8 cellular contexts compared by ENCODE assay signal in genomic region chr7:130490888-130491771, GRCh38. TPM values are rescaled to one million over a fixed set of nuclear protein-coding genes. Genes with fewer than 3 reads are reported as not detected.
DNase-seq lines count a peak whose midpoint lies in the region; ATAC-seq and TF ChIP-seq lines count a peak whose summit lies in the region.

No MANE protein-coding gene starts in this region.

- no peaks in the 10 kb centered on the region for H3K9me3 ChIP-seq in parathyroid adenoma (ENCODE audit: control insufficient read depth, low read length)

- H3K9ac ChIP-seq in parathyroid adenoma, result no peak overlapping the region

- peak; percentile 32 for TF ChIP-seq CTCF in parathyroid adenoma (IDR thresholded peaks at IDR 0.05)

- no peak overlapping the region for H3K27ac ChIP-seq in parathyroid adenoma

- H3K4me1 Mint-ChIP-seq in activated naive CD4-positive, alpha-beta T cell treated with anti-CD3 and anti-CD28 coated beads, Interleukin-2, amount 10 ng/mL, durations not matched to agents 7 days and 5 days, result peaks cover 24% of the 10 kb centered on the region

- H3K27me3 Mint-ChIP-seq in activated naive CD4-positive, alpha-beta T cell treated with anti-CD3 and anti-CD28 coated beads, Interleukin-2, amount 10 ng/mL, durations not matched to agents 7 days and 5 days, result peaks cover 87% of the 10 kb centered on the region

- CTCF ChIA-PET in activated naive CD4-positive, alpha-beta T cell treated with anti-CD3 and anti-CD28 coated beads, Interleukin-2, amount 10 ng/mL, durations not matched to agents 7 days and 5 days (lab: Charles Lee), result no interaction called here

- ATAC-seq in HG03521 (IDR thresholded peaks at IDR 0.05; ENCODE audit: unreplicated experiment), result no peak
- no peak for ATAC-seq in GM21528 (IDR thresholded peaks at IDR 0.05; ENCODE audit: low FRiP score, unreplicated experiment)
- ATAC-seq in HG02763 (IDR thresholded peaks at IDR 0.05; ENCODE audit: unreplicated experiment), result no peak

- H3K36me3 ChIP-seq in H7 (replicated peaks; ENCODE audit: control insufficient read depth, insufficient read depth, low read length), result no peaks in the 10 kb centered on the region
- no peaks in the 10 kb centered on the region for H3K36me3 ChIP-seq in parathyroid adenoma (ENCODE audit: control insufficient read depth, insufficient read depth, low read length)

- peak overlapping the region; percentile 65 for H2AFZ ChIP-seq in parathyroid adenoma

- H3K4me3 Mint-ChIP-seq in activated naive CD4-positive, alpha-beta T cell treated with anti-CD3 and anti-CD28 coated beads, Interleukin-2, amount 10 ng/mL, durations not matched to agents 7 days and 5 days, result peak overlapping the region; percentile 55

- H3K36me3 Mint-ChIP-seq in activated naive CD4-positive, alpha-beta T cell treated with anti-CD3 and anti-CD28 coated beads, Interleukin-2, amount 10 ng/mL, durations not matched to agents 7 days and 5 days, result peaks cover 3% of the 10 kb centered on the region

- in situ Hi-C loops in ACHN (cut with HindIII; ENCODE audit: low pct_ligation_motif_present, low pct_unique_long_range_greater_than_20kb, low sequenced_read_pairs), result no loop called here

- no peaks in the 10 kb centered on the region for H3K79me2 ChIP-seq in parathyroid adenoma

- intact Hi-C loops in head of caudate nucleus (cut with DNase I), result no loop called here

- DNase-seq in ACHN (peak; percentile 51), H7 (peak; percentile 88), head of caudate nucleus (peak in 41 of 42 donors; percentile 24 to 86 (median 68))
- peak; percentile 39 for DNase-seq in activated naive CD4-positive, alpha-beta T cell treated with anti-CD3 and anti-CD28 coated beads, Interleukin-2, amount 10 ng/mL, durations not matched to agents 7 days and 5 days

- H3K9me3 Mint-ChIP-seq in activated naive CD4-positive, alpha-beta T cell treated with anti-CD3 and anti-CD28 coated beads, Interleukin-2, amount 10 ng/mL, durations not matched to agents 7 days and 5 days, result peaks cover 6% of the 10 kb centered on the region

- H3K4me2 ChIP-seq in parathyroid adenoma (ENCODE audit: low read length), result no peak overlapping the region

- H3K27ac Mint-ChIP-seq in activated naive CD4-positive, alpha-beta T cell treated with anti-CD3 and anti-CD28 coated beads, Interleukin-2, amount 10 ng/mL, durations not matched to agents 7 days and 5 days, result no peak overlapping the region

- H3K4me3 ChIP-seq in H7 (ENCODE audit: insufficient read depth, low read depth, low read length), result peak overlapping the region; percentile 46
- H3K4me3 ChIP-seq in parathyroid adenoma (ENCODE audit: low read depth, low read length), result no peak overlapping the region

- H3K27me3 ChIP-seq in H7 (ENCODE audit: control insufficient read depth, insufficient read depth, low read length) (peaks cover 11% of the 10 kb centered on the region), parathyroid adenoma (ENCODE audit: control insufficient read depth, insufficient read depth, low read length) (no peaks in the 10 kb centered on the region)

- peaks cover 14% of the 10 kb centered on the region for H3K4me1 ChIP-seq in parathyroid adenoma

RNA-seq across cellular contexts. Expression of gene MEST, which starts 0.8 kb away (rescaled TPM):
- total RNA-seq in H7 (2014; rRNA removed; shearing (Covaris generic)), result 154 and 166 TPM in 2 replicates

RNA-seq across cellular contexts. Expression of gene CEP41, which starts 50.3 kb away (rescaled TPM):
- 6.9 and 8.1 TPM in 2 replicates for total RNA-seq in H7 (2014; rRNA removed; shearing (Covaris generic))
